17 cellular contexts compared by ENCODE assay signal in the genomic region with DNA sequence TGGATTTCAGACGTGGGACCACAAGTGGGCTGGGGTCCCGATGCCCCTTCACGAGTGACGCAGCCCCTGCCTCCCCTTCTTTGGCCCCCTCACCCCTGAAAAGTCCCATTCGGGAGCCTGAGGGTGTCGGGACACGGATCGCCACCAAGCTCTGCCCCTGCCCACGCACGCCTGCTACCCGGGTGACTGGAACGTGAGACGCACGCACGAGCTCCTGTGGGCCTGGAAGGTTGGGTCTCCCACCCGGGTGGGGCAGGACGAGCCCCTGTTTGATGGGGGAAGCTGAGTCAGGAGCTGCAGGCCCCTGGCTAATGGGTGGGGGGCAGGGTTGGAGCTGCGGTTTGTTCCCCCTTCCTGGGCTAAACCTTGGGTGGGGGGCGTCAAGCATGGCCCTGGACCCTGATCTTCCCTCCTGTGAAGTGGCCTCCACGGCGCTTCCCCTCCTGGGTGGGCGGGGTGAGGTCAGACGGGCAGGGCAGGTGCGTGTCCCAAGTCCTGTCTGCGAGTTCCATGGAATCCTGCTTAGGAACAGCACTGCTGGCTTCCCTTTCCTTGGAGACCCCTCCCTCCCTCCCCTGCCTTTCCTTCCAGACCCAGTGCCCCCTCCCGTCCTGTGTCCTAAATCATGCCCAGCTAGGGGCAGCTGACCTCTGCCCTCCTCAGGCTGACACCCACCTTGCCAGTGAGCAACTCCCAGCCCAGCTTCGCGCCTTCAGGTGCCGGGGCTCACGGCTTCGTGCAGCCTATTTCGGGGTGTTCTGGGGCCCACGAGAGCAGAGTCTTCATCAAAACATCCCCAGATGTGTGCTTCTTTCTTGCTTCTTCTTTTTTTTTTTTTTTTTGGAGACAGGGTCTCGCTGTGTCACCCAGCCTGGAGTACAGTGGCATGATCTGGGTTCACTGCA. TPM values are rescaled to one million over a fixed set of nuclear protein-coding genes. Genes with fewer than 3 reads are reported as not detected.
"Had no signal": no experiment of that assay in that cellular context is flagged by ENCODE, and none has a peak within 500 bp of the region (broad histone marks: within the 10 kb centered on the region; RNA-seq: fewer than 3 reads in every experiment).

No MANE protein-coding gene starts in this region.

- H3K9me3 Mint-ChIP-seq: activated T-helper 17 cell treated with anti-CD3 and anti-CD28 coated beads, Interleukin-2, amount 50 U/mL, for 72 hours; naive B cell; stimulated activated memory B cell treated with anti-CD40 and anti-IgM and Interleukin-4, amounts not matched to agents 10 μg/mL and 1 μg/mL and 100 μg/mL, for 72 hours; T-helper 2 cell treated with Interferon-gamma antibody and Interleukin-4, amounts not matched to agents 5 μg/mL and 100 μg/mL, for 36 hours had no signal

- H3K27me3 ChIP-seq: uterus had no signal

- ATAC-seq: activated T-helper 17 cell treated with anti-CD3 and anti-CD28 coated beads, Interleukin-2, amount 50 U/mL, for 72 hours; lower lobe of right lung; stimulated activated memory B cell treated with anti-CD40 and anti-IgM and Interleukin-4, amounts not matched to agents 10 μg/mL and 1 μg/mL and 100 μg/mL, for 72 hours had no signal

- H3K27ac Mint-ChIP-seq: activated T-helper 17 cell treated with anti-CD3 and anti-CD28 coated beads, Interleukin-2, amount 50 U/mL, for 72 hours; stimulated activated memory B cell treated with anti-CD40 and anti-IgM and Interleukin-4, amounts not matched to agents 10 μg/mL and 1 μg/mL and 100 μg/mL, for 72 hours; T-helper 2 cell treated with Interferon-gamma antibody and Interleukin-4, amounts not matched to agents 5 μg/mL and 100 μg/mL, for 36 hours had no signal

- H3K36me3 ChIP-seq: uterus had no signal

- DNase-seq: activated CD4-positive, alpha-beta T cell treated with anti-CD3 and anti-CD28 coated beads, Interleukin-2, amount 50 U/mL, for 1 hour; activated naive CD4-positive, alpha-beta T cell treated with Interleukin-2 at 50 U/mL for 16 hours; activated T-cell treated with anti-CD3 and anti-CD28 coated beads for 4 hours; caudate nucleus; hypothalamus; kidney glomerular epithelial cell; lower lobe of right lung; midbrain; naive B cell; stimulated activated CD4-positive, alpha-beta T cell treated with anti-CD3 and anti-CD28 coated beads, Interleukin-2, amount 100 ng/mL, for 48 hours; uterus had no signal

- H3K27ac ChIP-seq: esophagus muscularis mucosa, lower lobe of right lung, parathyroid adenoma, uterus had no signal

- H3K4me1 ChIP-seq: parathyroid adenoma, uterus had no signal

- H3K79me2 ChIP-seq: parathyroid adenoma had no signal

- H3K4me1 Mint-ChIP-seq: activated T-helper 17 cell treated with anti-CD3 and anti-CD28 coated beads, Interleukin-2, amount 50 U/mL, for 72 hours had no signal

- H2AFZ ChIP-seq: parathyroid adenoma had no signal

- H3K9me3 ChIP-seq: esophagus muscularis mucosa, lower lobe of right lung, uterus had no signal

- H3K36me3 Mint-ChIP-seq: naive B cell had no signal

- H3K4me3 ChIP-seq: esophagus muscularis mucosa, lower lobe of right lung, uterus had no signal

- H3K27me3 Mint-ChIP-seq: activated T-helper 17 cell treated with anti-CD3 and anti-CD28 coated beads, Interleukin-2, amount 50 U/mL, for 72 hours had no signal

- H3K4me3 Mint-ChIP-seq: activated T-helper 17 cell treated with anti-CD3 and anti-CD28 coated beads, Interleukin-2, amount 50 U/mL, for 72 hours; stimulated activated memory B cell treated with anti-CD40 and anti-IgM and Interleukin-4, amounts not matched to agents 10 μg/mL and 1 μg/mL and 100 μg/mL, for 72 hours; T-helper 2 cell treated with Interferon-gamma antibody and Interleukin-4, amounts not matched to agents 5 μg/mL and 100 μg/mL, for 36 hours had no signal

- H3K9ac ChIP-seq: parathyroid adenoma had no signal

RNA-seq across cellular contexts. Expression of gene TMEM184A, which starts 5.3 kb away (rescaled TPM):
- total RNA-seq: activated CD8-positive, alpha-beta memory T cell treated with anti-CD3 and anti-CD28 coated beads for 36 hours; activated T-helper 17 cell treated with anti-CD3 and anti-CD28 coated beads, Interleukin-2, amount 50 U/mL, for 72 hours had no signal
